In genomic region chr6:46741910-46742309, GRCh38 we compare ENCODE assay signal across 2 cellular contexts.
TF ChIP-seq lines count a peak whose summit lies in the region.

No MANE protein-coding gene starts in this region.

TF ChIP-seq in IMR-90, 13 proteins besides CTCF, POLR2A, EP300 and RAD21:
- TF ChIP-seq ELK1 (IDR thresholded peaks at IDR 0.05; ENCODE audit: borderline replicate concordance, low read depth, low read length), result no peak
- no peak for TF ChIP-seq NFE2L2 (IDR thresholded peaks at IDR 0.05; ENCODE audit: low read depth, low read length)
- 0 out of 2 replicates have a peak, but pooled peaks have one; percentile 27 for TF ChIP-seq CEBPB (IDR thresholded peaks at IDR 0.05; ENCODE audit: low read depth, low read length)

TF ChIP-seq in K562, 482 proteins besides CTCF, POLR2A, EP300 and RAD21:
- no peak for TF ChIP-seq CEBPG (CRISPR knock-in tag; IDR thresholded peaks at IDR 0.05)
- TF ChIP-seq CEBPG (tag; conservative IDR thresholded peaks at IDR 0.05 in 1 of 2, IDR thresholded peaks at IDR 0.05 in 1 of 2), result peak in 1 of 2 experiments; percentile 8; a peak in 1 of 4 replicates
- TF ChIP-seq CEBPB (tag; IDR thresholded peaks at IDR 0.05), result 0 out of 2 replicates have a peak, but pooled peaks have one; percentile 18
- no peak for TF ChIP-seq ZNF175 (CRISPR knock-in tag; IDR thresholded peaks at IDR 0.05; ENCODE audit: low read depth)
